Comparison of ENCODE assay signal across 8 cellular contexts in genomic region chr9:112378441-112379176, GRCh38. TPM values are rescaled to one million over a fixed set of nuclear protein-coding genes. Genes with fewer than 3 reads are reported as not detected.
DNase-seq lines count a peak whose midpoint lies in the region; ATAC-seq and TF ChIP-seq lines count a peak whose summit lies in the region.

No MANE protein-coding gene starts in this region.

- H3K27ac ChIP-seq in SJSA1 (peak overlapping the region; percentile 91), stomach smooth muscle (ENCODE audit: low read length) (peak overlapping the region; percentile 98)

- peaks cover 48% of the 10 kb centered on the region for H3K4me1 Mint-ChIP-seq in chondrocyte (ENCODE audit: low read depth)
- H3K4me1 Mint-ChIP-seq in memory B cell = peaks cover 43% of the 10 kb centered on the region

- ATAC-seq in HG03045 (IDR thresholded peaks at IDR 0.05; ENCODE audit: unreplicated experiment) (peak; percentile 14), memory B cell (ENCODE audit: low read depth) (no peak)

- peak overlapping the region; percentile 86 to 97 for H3K9ac ChIP-seq in stomach smooth muscle (ENCODE audit: low read length in 2 of 2)

- H3K4me3 Mint-ChIP-seq in chondrocyte (ENCODE audit: unreplicated experiment) (peak overlapping the region; percentile 93), memory B cell (peak overlapping the region; percentile 99)

- H3K27ac Mint-ChIP-seq in chondrocyte (ENCODE audit: unreplicated experiment) = peak overlapping the region; percentile 99
- peak overlapping the region; percentile 93 for H3K27ac Mint-ChIP-seq in memory B cell

- H3K36me3 ChIP-seq in SJSA1 (peaks cover 9% of the 10 kb centered on the region), stomach smooth muscle (ENCODE audit: control insufficient read depth in 2 of 2, insufficient read depth in 2 of 2, low read length in 2 of 2) (no peaks in the 10 kb centered on the region)

- H3K36me3 Mint-ChIP-seq in chondrocyte (ENCODE audit: low read depth) (no peaks in the 10 kb centered on the region), memory B cell (peaks cover 2% of the 10 kb centered on the region)

- H3K4me1 ChIP-seq in SJSA1 (replicated peaks) (peaks cover 22% of the 10 kb centered on the region), stomach smooth muscle (ENCODE audit: control insufficient read depth, insufficient read depth, low read length) (peaks cover 8% of the 10 kb centered on the region)

- no peak for TF ChIP-seq CTCF in chondrocyte (IDR thresholded peaks at IDR 0.05)

- DNase-seq in SHP77 (lab: John Stamatoyannopoulos, UW) (peak; percentile 28 to 43), SHP77 treated with DMSO at 0.1 percent for 48 hours (lab: John Stamatoyannopoulos, UW) (no peak), SJSA1 (ENCODE audit: low read depth in 1 of 2, low spot score in 2 of 2) (peak in 1 of 2 experiments; percentile 28), chondrocyte (ENCODE audit: low spot score) (no peak), memory B cell (ENCODE audit: low spot score in 2 of 2) (no peak), NCI-H128 (lab: John Stamatoyannopoulos, UW; ENCODE audit: unreplicated experiment) (no peak)

- H3K9me3 Mint-ChIP-seq in chondrocyte (ENCODE audit: low read depth) (no peaks in the 10 kb centered on the region), memory B cell (no peaks in the 10 kb centered on the region)

- peak overlapping the region; percentile 70 for H3K4me3 ChIP-seq in SJSA1
- peak overlapping the region; percentile 95 to 97 for H3K4me3 ChIP-seq in stomach smooth muscle (ENCODE audit: low read length in 2 of 2)

- H3K27me3 Mint-ChIP-seq in chondrocyte (ENCODE audit: low read depth) = no peaks in the 10 kb centered on the region
- no peaks in the 10 kb centered on the region for H3K27me3 Mint-ChIP-seq in memory B cell

- no peaks in the 10 kb centered on the region for H3K27me3 ChIP-seq in SJSA1 (replicated peaks)
- no peaks in the 10 kb centered on the region for H3K27me3 ChIP-seq in stomach smooth muscle (ENCODE audit: control insufficient read depth in 1 of 2, insufficient read depth in 2 of 2, low read length in 2 of 2)

- H3K9me3 ChIP-seq in SJSA1 (replicated peaks) (no peaks in the 10 kb centered on the region), stomach smooth muscle (ENCODE audit: control insufficient read depth in 2 of 2, low read length in 2 of 2) (no peaks in the 10 kb centered on the region)

RNA-seq across cellular contexts. Expression of gene HSDL2, which starts 1.3 kb away (rescaled TPM):
- total RNA-seq in SJSA1 (2014; rRNA removed; shearing (Covaris generic)) = 26.3 and 37.4 TPM in 2 replicates
- total RNA-seq in chondrocyte = 20.6 to 23.6 TPM (median 21.1 TPM) in 3 replicates

RNA-seq across cellular contexts. Expression of gene PTBP3, which starts 45.2 kb away (rescaled TPM):
- total RNA-seq in SJSA1 (2014; rRNA removed; shearing (Covaris generic)) = 54.1 and 90.3 TPM in 2 replicates
- 43.6 to 56.7 TPM (median 55.1 TPM) in 3 replicates for total RNA-seq in chondrocyte

Comparison
In these comparisons a context has a peak if more than half of its experiments do, and no peak if none do; other contexts are left out.
1. DNase-seq: peak in SHP77 (2 of 2); none in SHP77 treated with DMSO at 0.1 percent for 48 hours (single experiment), chondrocyte (single experiment), memory B cell (0 of 2) and NCI-H128 (single experiment).